Comparison of ENCODE assay signal across 20 cellular contexts in the genomic region with DNA sequence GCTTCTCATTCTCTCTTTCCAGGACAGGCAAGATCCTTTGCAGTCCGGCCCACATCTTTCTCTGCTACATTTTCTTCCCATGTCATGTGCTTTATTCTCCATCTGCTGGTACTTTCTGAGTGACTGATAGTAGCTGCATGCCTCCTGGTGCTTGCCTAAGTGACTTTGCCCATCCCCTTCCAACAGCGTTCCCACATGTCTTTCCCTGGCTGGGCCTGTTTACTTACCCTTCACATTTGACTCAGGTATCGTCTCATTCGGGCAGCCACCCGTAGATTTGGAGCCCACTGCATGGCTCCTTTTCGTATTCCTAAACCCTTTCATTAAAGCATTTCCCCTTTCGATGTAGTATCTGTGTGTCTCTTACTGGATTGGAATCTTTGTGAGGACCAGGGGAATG.
"Had no signal": no experiment of that assay in that cellular context is flagged by ENCODE, and none has a peak within 500 bp of the region (broad histone marks: within the 10 kb centered on the region; RNA-seq: fewer than 3 reads in every experiment).

No MANE protein-coding gene starts in this region.

- H3K9me3 ChIP-seq: adrenal gland, breast epithelium, esophagus muscularis mucosa, gastroesophageal sphincter, heart left ventricle, lower lobe of right lung, tibial nerve had no signal

- DNase-seq: activated B cell treated with CpG ODN at 0.5 μM for 24 hours; activated CD4-positive, alpha-beta memory T cell treated with anti-CD3 and anti-CD28 coated beads, Interleukin-2, amount 10 ng/mL, durations not matched to agents 7 days and 5 days; activated CD4-positive, alpha-beta T cell treated with anti-CD3 and anti-CD28 coated beads for 4 hours; activated CD8-positive, alpha-beta memory T cell treated with anti-CD3 and anti-CD28 coated beads, Interleukin-2, amount 10 ng/mL, durations not matched to agents 7 days and 5 days; activated gamma-delta T cell treated with Interleukin-2 at 50 U/mL for 16 hours; activated T-cell treated with anti-CD3 and anti-CD28 coated beads, Interleukin-2, amount 50 U/mL, for 4 hours; dermis blood vessel endothelial cell; effector memory CD4-positive, alpha-beta T cell; heart left ventricle; lower lobe of right lung; midbrain; occipital lobe; posterior cingulate gyrus had no signal

- H3K4me3 ChIP-seq: adrenal gland, breast epithelium, esophagus muscularis mucosa, gastroesophageal sphincter, heart left ventricle, lower lobe of right lung, skin epidermis, tibial nerve had no signal

- H3K4me1 ChIP-seq: adrenal gland, breast epithelium, lower lobe of right lung, tibial nerve had no signal

- H3K27me3 ChIP-seq: adrenal gland, breast epithelium, esophagus muscularis mucosa, gastroesophageal sphincter, heart left ventricle, tibial nerve had no signal

- ATAC-seq: activated CD8-positive, alpha-beta memory T cell treated with anti-CD3 and anti-CD28 coated beads, Interleukin-2, amount 10 ng/mL, durations not matched to agents 7 days and 5 days; activated naive CD4-positive, alpha-beta T cell treated with anti-CD3 and anti-CD28 coated beads, Interleukin-2, amount 50 U/mL, for 72 hours; activated T-cell treated with anti-CD3 and anti-CD28 coated beads, Interleukin-2, amount 50 U/mL, for 4 hours; gastroesophageal sphincter had no signal

- H3K27ac ChIP-seq: adrenal gland, breast epithelium, lower lobe of right lung, tibial nerve had no signal
